Comparison of ENCODE assay signal across 1 cellular context in genomic region chr7:151960449-151960848, GRCh38.
TF ChIP-seq lines count a peak whose summit lies in the region.

No MANE protein-coding gene starts in this region.

TF ChIP-seq in K562, 482 proteins besides CTCF, POLR2A, EP300 and RAD21:
- TF ChIP-seq ZBTB40 (IDR thresholded peaks at IDR 0.05) (peak; percentile 77), ZBTB40 (CRISPR knock-in tag; IDR thresholded peaks at IDR 0.05) (no peak), TCFL5 (CRISPR knock-in tag; conservative IDR thresholded peaks at IDR 0.05) (no peak), NUFIP1 (IDR thresholded peaks at IDR 0.05; ENCODE audit: partially characterized antibody) (no peak), ZNF239 (CRISPR knock-in tag; IDR thresholded peaks at IDR 0.05) (no peak), ELK3 (CRISPR knock-in tag; IDR thresholded peaks at IDR 0.05) (no peak), ZNF586 (CRISPR knock-in tag; conservative IDR thresholded peaks at IDR 0.05) (no peak), LEF1 (IDR thresholded peaks at IDR 0.05) (no peak), ZNF75A (CRISPR knock-in tag; IDR thresholded peaks at IDR 0.05) (no peak)
